20 cellular contexts compared by ENCODE assay signal in the genomic region with DNA sequence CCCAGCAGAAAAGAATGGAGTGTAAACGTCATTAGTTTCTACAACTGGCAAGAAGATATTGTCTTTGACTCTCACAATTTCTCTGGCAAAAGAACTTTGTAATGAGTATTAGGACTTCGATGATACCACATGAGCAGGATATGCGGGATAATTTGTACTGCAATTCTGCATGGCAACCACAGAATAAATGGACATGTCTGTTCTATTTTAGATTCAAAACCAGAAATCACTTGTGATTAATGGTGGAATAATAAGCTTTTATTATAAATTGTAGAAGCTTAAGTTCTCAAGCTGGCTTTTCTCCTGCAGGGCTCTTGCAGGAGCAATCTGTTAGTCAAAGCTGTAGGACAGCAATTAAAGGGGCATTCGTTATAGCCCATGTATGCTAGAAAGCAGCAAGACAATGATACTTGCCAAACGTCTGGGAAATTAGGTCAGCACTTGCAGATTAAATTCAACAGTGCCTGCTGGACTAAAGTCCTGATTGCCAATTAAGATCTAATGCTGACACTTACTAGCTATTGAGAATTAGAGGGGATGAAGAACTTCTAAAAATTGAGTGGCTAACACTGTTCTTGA.
"Had no signal": no experiment of that assay in that cellular context is flagged by ENCODE, and none has a peak within 500 bp of the region (broad histone marks: within the 10 kb centered on the region; RNA-seq: fewer than 3 reads in every experiment).

No MANE protein-coding gene starts in this region.

- H3K9ac ChIP-seq: parathyroid adenoma had no signal

- H3K36me3 Mint-ChIP-seq: activated CD4-positive, alpha-beta memory T cell treated with anti-CD3 and anti-CD28 coated beads for 36 hours; activated naive CD8-positive, alpha-beta T cell treated with anti-CD3 and anti-CD28 coated beads for 36 hours; naive thymus-derived CD8-positive, alpha-beta T cell had no signal

- DNase-seq: activated B cell treated with CpG ODN at 0.5 μM for 24 hours; activated CD4-positive, alpha-beta memory T cell treated with anti-CD3 and anti-CD28 coated beads for 36 hours; activated CD4-positive, alpha-beta T cell treated with anti-CD3 and anti-CD28 coated beads for 4 hours; activated naive CD8-positive, alpha-beta T cell treated with anti-CD3 and anti-CD28 coated beads for 36 hours; activated T-cell treated with anti-CD3 and anti-CD28 coated beads for 4 hours; amniotic stem cell; dorsolateral prefrontal cortex; foreskin fibroblast; glutamatergic neuron; hippocampal formation; islet precursor cell; left colon; lower lobe of right lung; naive thymus-derived CD8-positive, alpha-beta T cell; stimulated activated CD4-positive, alpha-beta T cell treated with anti-CD3 and anti-CD28 coated beads, Interleukin-1b, Interleukin-23, amount 100 ng/mL, for 48 hours; stimulated activated naive CD4-positive, alpha-beta T cell treated with Interleukin-2 at 50 U/mL for 16 hours; thyroid gland had no signal

- H3K9me3 ChIP-seq: lower lobe of right lung, neutrophil, thyroid gland had no signal

- H3K27ac ChIP-seq: dorsolateral prefrontal cortex, epithelial cell of prostate, lower lobe of right lung, neutrophil, parathyroid adenoma, thyroid gland had no signal

- H3K4me1 ChIP-seq: lower lobe of right lung, parathyroid adenoma, thyroid gland had no signal

- H3K27me3 Mint-ChIP-seq: activated B cell treated with CpG ODN at 0.5 μM for 24 hours; activated CD4-positive, alpha-beta memory T cell treated with anti-CD3 and anti-CD28 coated beads for 36 hours; activated naive CD8-positive, alpha-beta T cell treated with anti-CD3 and anti-CD28 coated beads for 36 hours; naive thymus-derived CD8-positive, alpha-beta T cell had no signal

- H3K27me3 ChIP-seq: dorsolateral prefrontal cortex, neutrophil, thyroid gland had no signal

- H3K4me3 ChIP-seq: dorsolateral prefrontal cortex, lower lobe of right lung, thyroid gland had no signal

- H3K4me3 Mint-ChIP-seq: activated B cell treated with CpG ODN at 0.5 μM for 24 hours; activated CD4-positive, alpha-beta memory T cell treated with anti-CD3 and anti-CD28 coated beads for 36 hours; activated naive CD8-positive, alpha-beta T cell treated with anti-CD3 and anti-CD28 coated beads for 36 hours; naive thymus-derived CD8-positive, alpha-beta T cell had no signal

- ATAC-seq: left colon; lower lobe of right lung; naive thymus-derived CD8-positive, alpha-beta T cell had no signal

- H3K36me3 ChIP-seq: lower lobe of right lung, neutrophil, thyroid gland had no signal

- H3K9me3 Mint-ChIP-seq: activated B cell treated with CpG ODN at 0.5 μM for 24 hours; activated naive CD8-positive, alpha-beta T cell treated with anti-CD3 and anti-CD28 coated beads for 36 hours had no signal

- H3K27ac Mint-ChIP-seq: activated B cell treated with CpG ODN at 0.5 μM for 24 hours; activated CD4-positive, alpha-beta memory T cell treated with anti-CD3 and anti-CD28 coated beads for 36 hours; activated naive CD8-positive, alpha-beta T cell treated with anti-CD3 and anti-CD28 coated beads for 36 hours; naive thymus-derived CD8-positive, alpha-beta T cell had no signal

- H3K79me2 ChIP-seq: parathyroid adenoma had no signal

- H3K4me1 Mint-ChIP-seq: activated B cell treated with CpG ODN at 0.5 μM for 24 hours; activated naive CD8-positive, alpha-beta T cell treated with anti-CD3 and anti-CD28 coated beads for 36 hours; naive thymus-derived CD8-positive, alpha-beta T cell had no signal

- H2AFZ ChIP-seq: parathyroid adenoma had no signal
